In the genomic region with DNA sequence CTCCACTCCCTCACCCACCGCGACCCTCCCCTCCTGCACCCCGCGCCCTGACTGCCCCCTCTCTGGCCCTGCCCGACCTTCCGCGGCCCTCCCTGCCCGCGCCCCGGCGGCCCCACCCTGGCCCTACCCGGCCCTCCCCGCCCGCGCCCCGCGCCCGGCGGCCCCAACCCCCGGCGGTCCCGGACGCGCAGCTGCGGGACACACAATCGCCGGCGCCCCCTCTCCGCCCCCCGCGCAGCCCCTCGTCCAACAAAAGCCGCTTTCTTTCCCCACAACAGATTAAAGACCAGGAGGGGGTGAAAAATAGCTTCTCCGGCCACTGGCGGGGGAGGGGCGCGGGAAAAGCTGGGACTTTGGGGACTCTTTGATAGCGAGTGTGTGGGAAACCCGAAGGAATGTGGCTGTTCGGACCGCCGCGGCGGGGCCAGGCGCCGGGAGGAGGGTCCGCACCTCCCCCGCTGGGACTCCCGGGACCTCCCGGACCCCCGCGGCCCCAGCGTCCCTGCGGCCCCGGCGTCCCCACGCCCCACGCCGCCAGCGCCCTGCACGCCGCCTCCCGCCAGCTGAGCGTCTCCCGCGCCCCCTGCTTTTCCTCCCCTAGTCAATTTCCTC, we compare ENCODE assay signal across 8 cellular contexts. TPM values are rescaled to one million over a fixed set of nuclear protein-coding genes. Genes with fewer than 3 reads are reported as not detected.
DNase-seq lines count a peak whose midpoint lies in the region; ATAC-seq and TF ChIP-seq lines count a peak whose summit lies in the region.

No MANE protein-coding gene starts in this region.

- peaks cover 0 to 2% (median 0%) of the 10 kb centered on the region in 3 donors for H3K36me3 Mint-ChIP-seq in naive thymus-derived CD8-positive, alpha-beta T cell

- peaks cover 0 to 3% of the 10 kb centered on the region in 2 donors for H3K4me1 ChIP-seq in esophagus (ENCODE audit: control insufficient read depth in 2 of 2, insufficient read depth in 2 of 2, low read length in 1 of 2)

- H3K27me3 Mint-ChIP-seq in naive thymus-derived CD8-positive, alpha-beta T cell: peaks cover 0 to 12% (median 0%) of the 10 kb centered on the region in 5 donors

- TF ChIP-seq CTCF in AG09309 (IDR thresholded peaks at IDR 0.05; ENCODE audit: control insufficient read depth, insufficient read depth, low read depth, low read length, missing control alignments): no peak

- peak overlapping the region; percentile 81 to 99 (median 93) for H3K4me3 Mint-ChIP-seq in naive thymus-derived CD8-positive, alpha-beta T cell

- peak; percentile 42 to 72 for ATAC-seq in naive thymus-derived CD8-positive, alpha-beta T cell
- no peak for ATAC-seq in HG02763 (IDR thresholded peaks at IDR 0.05; ENCODE audit: unreplicated experiment)
- no peak for ATAC-seq in HG03571 (IDR thresholded peaks at IDR 0.05; ENCODE audit: unreplicated experiment)

- peaks cover 17 to 37% (median 31%) of the 10 kb centered on the region in 4 donors for H3K4me1 Mint-ChIP-seq in naive thymus-derived CD8-positive, alpha-beta T cell

- 2% methylated on average over 61 to 66 of the region's 66 CpGs for WGBS in esophagus, 2 donors

- POLR2A ChIA-PET in naive thymus-derived CD8-positive, alpha-beta T cell (lab: Charles Lee): interaction anchor here (0.5 to 3.1 kb wide), 11 partner anchors 9 to 67 kb away, joined by 3 to 14 read pairs (median 7); partner anchors contain the start of gene ID3

- H3K9me3 Mint-ChIP-seq in naive thymus-derived CD8-positive, alpha-beta T cell: no peaks in the 10 kb centered on the region

- H3K27me3 ChIP-seq in esophagus (ENCODE audit: control insufficient read depth in 1 of 2, insufficient read depth in 2 of 2, low read length in 2 of 2): no peaks in the 10 kb centered on the region

- H3K36me3 ChIP-seq in esophagus (ENCODE audit: control insufficient read depth in 2 of 2, insufficient read depth in 2 of 2, low read length in 1 of 2): no peaks in the 10 kb centered on the region

- peak overlapping the region; percentile 65 for H3K4me3 ChIP-seq in AG09309 (ENCODE audit: control insufficient read depth, low read depth, low read length)
- H3K4me3 ChIP-seq in esophagus (ENCODE audit: low read depth in 1 of 2, low read length in 2 of 2): peak overlapping the region; percentile 39 to 44

- H3K9me3 ChIP-seq in esophagus (ENCODE audit: control insufficient read depth in 2 of 2, insufficient read depth in 1 of 2, low read depth in 1 of 2, low read length in 1 of 2): no peaks in the 10 kb centered on the region

- peak overlapping the region; percentile 23 to 59 for H3K27ac ChIP-seq in esophagus (ENCODE audit: low read depth in 2 of 2, low read length in 1 of 2)

- H3K27ac Mint-ChIP-seq in naive thymus-derived CD8-positive, alpha-beta T cell: peak overlapping the region; percentile 22 to 94 (median 88)

- DNase-seq in AG09309 (ENCODE audit: low read depth) (no peak), NCI-H69 (lab: John Stamatoyannopoulos, UW) (peak; percentile 54), SIG-M5 (lab: John Stamatoyannopoulos, UW) (no peak), NCI-H82 (lab: John Stamatoyannopoulos, UW) (no peak)
- DNase-seq in naive thymus-derived CD8-positive, alpha-beta T cell: no peak

RNA-seq across cellular contexts. Expression of gene ID3, which starts 8.8 kb away (rescaled TPM):
- polyA plus RNA-seq in esophagus: 10 to 100 TPM; 24.4 to 44.2 TPM
- 10 to 100 TPM; 60.9 to 64.8 TPM for total RNA-seq in naive thymus-derived CD8-positive, alpha-beta T cell
- 1 to 10 TPM; 2.7 to 10.0 (median 4.6) TPM for polyA plus RNA-seq in naive thymus-derived CD8-positive, alpha-beta T cell

RNA-seq across cellular contexts. Expression of gene E2F2, which starts 37.1 kb away (rescaled TPM):
- 1 to 10 TPM; 5.4 to 7.4 TPM for polyA plus RNA-seq in esophagus
- under 1 TPM; 0.10 to 0.14 TPM for total RNA-seq in naive thymus-derived CD8-positive, alpha-beta T cell
- under 1 TPM in 2 of 3 donors, not detected in 1; 0.05 to 0.14 TPM for polyA plus RNA-seq in naive thymus-derived CD8-positive, alpha-beta T cell

Comparison
In these comparisons a context has a peak if more than half of its experiments do, and no peak if none do; other contexts are left out.
1. ATAC-seq: peak in naive thymus-derived CD8-positive, alpha-beta T cell (2 of 2); none in HG02763 (single experiment) and HG03571 (single experiment).
2. RNA of gene E2F2, which starts 37.1 kb away (polyA plus RNA-seq): 5.4 to 7.4 TPM in esophagus; 0.05 to 0.14 TPM in naive thymus-derived CD8-positive, alpha-beta T cell; every median in the first group is over 4 times any median in the second.